Comparison of ENCODE assay signal across 19 cellular contexts in genomic region chr6:145360865-145361264, GRCh38.
DNase-seq lines count a peak whose midpoint lies in the region; ATAC-seq and TF ChIP-seq lines count a peak whose summit lies in the region.
"Had no signal": no experiment of that assay in that cellular context is flagged by ENCODE, and none has a peak within 500 bp of the region (broad histone marks: within the 10 kb centered on the region; RNA-seq: fewer than 3 reads in every experiment).

No MANE protein-coding gene starts in this region.

- H2AK5ac ChIP-seq in mesendoderm (ENCODE audit: low read length), result no peak overlapping the region

- no peak overlapping the region for H3K18ac ChIP-seq in mesendoderm (ENCODE audit: low read length)

- H3K4ac ChIP-seq in mesendoderm (ENCODE audit: low read depth, low read length), result no peak overlapping the region

- H3K9me3 ChIP-seq in RWPE2 (ENCODE audit: severe bottlenecking), result peaks cover 3% of the 10 kb centered on the region
- H3K9me3 ChIP-seq: SK-N-SH had no signal

- no peak overlapping the region for H4K8ac ChIP-seq in mesendoderm (ENCODE audit: low read depth, low read length)

- no peak overlapping the region for H2BK15ac ChIP-seq in mesendoderm (replicated peaks; ENCODE audit: low read depth)

- no peak overlapping the region for H3K27ac ChIP-seq in RWPE2 (ENCODE audit: poor library complexity, severe bottlenecking)
- no peak overlapping the region for H3K27ac ChIP-seq in mesendoderm (ENCODE audit: low read depth, low read length)

- no peaks in the 10 kb centered on the region for H3K79me2 ChIP-seq in mesendoderm (ENCODE audit: control insufficient read depth, insufficient read depth, low read length)

- H4K5ac ChIP-seq in mesendoderm (ENCODE audit: low read length), result no peak overlapping the region

- DNase-seq in NCI-H146 treated with DMSO at 0.1 percent for 48 hours (lab: John Stamatoyannopoulos, UW; ENCODE audit: unreplicated experiment) (peak; percentile 31), NCI-H146 (lab: John Stamatoyannopoulos, UW) (no peak), HS-27A (ENCODE audit: low read depth) (peak; percentile 2), RWPE2 (ENCODE audit: low spot score) (no peak), mesendoderm (peak; percentile 51), dermis blood vessel endothelial cell (no peak), retina (no peak)
- DNase-seq: 8988T; C1 segment of cervical spinal cord; CD8-positive, alpha-beta T cell; GF-D8; H7; KBM-7; NCI-H1092 treated with DMSO at 0.1 percent for 48 hours; NCI-H1436 treated with DMSO at 0.1 percent for 48 hours; NCI-H2081; NCI-H774; SK-N-SH had no signal

- no peaks in the 10 kb centered on the region for H3K4me1 ChIP-seq in RWPE2 (ENCODE audit: insufficient read depth, poor library complexity, severe bottlenecking)
- H3K4me1 ChIP-seq in mesendoderm (ENCODE audit: control insufficient read depth, low read depth, low read length), result no peaks in the 10 kb centered on the region

- H3K23ac ChIP-seq in mesendoderm (ENCODE audit: low read length), result no peak overlapping the region

- ATAC-seq in RWPE2 (ENCODE audit: low read depth), result 0 out of 3 replicates have a peak, but pooled peaks have one; percentile 19
- ATAC-seq in HG02970 (IDR thresholded peaks at IDR 0.05; ENCODE audit: low FRiP score, unreplicated experiment), result no peak
- ATAC-seq: CD8-positive, alpha-beta T cell had no signal

- no peak overlapping the region for H2BK120ac ChIP-seq in mesendoderm (ENCODE audit: low read depth, low read length)

- no peak overlapping the region for H3K4me2 ChIP-seq in mesendoderm (ENCODE audit: low read length)
- H3K4me2 ChIP-seq: SK-N-SH had no signal

- H3K56ac ChIP-seq in mesendoderm (ENCODE audit: low read length), result no peak overlapping the region

- H3K9ac ChIP-seq in mesendoderm (ENCODE audit: low read length), result no peak overlapping the region
- H3K9ac ChIP-seq: SK-N-SH had no signal

- no peak overlapping the region for H2BK5ac ChIP-seq in mesendoderm (ENCODE audit: low read length)

- no peak overlapping the region for H3K4me3 ChIP-seq in RWPE2 (ENCODE audit: severe bottlenecking)
- H3K4me3 ChIP-seq in mesendoderm (ENCODE audit: low read length), result no peak overlapping the region

- no peaks in the 10 kb centered on the region for H3K36me3 ChIP-seq in RWPE2 (ENCODE audit: low read depth)
- no peaks in the 10 kb centered on the region for H3K36me3 ChIP-seq in mesendoderm (ENCODE audit: control insufficient read depth, insufficient read depth, low read length)

- no peak for TF ChIP-seq CTCF in RWPE2 (IDR thresholded peaks at IDR 0.05; ENCODE audit: poor library complexity, severe bottlenecking)

- H3K27me3 ChIP-seq in RWPE2 (ENCODE audit: insufficient read depth, poor library complexity, severe bottlenecking) (no peaks in the 10 kb centered on the region), mesendoderm (ENCODE audit: insufficient read depth, low read length, poor library complexity) (no peaks in the 10 kb centered on the region)

- no CpG with 5 or more reads among the region's 8 CpGs for WGBS in mesendoderm (ENCODE audit: extremely low coverage, insufficient coverage, low lambda C conversion rate)

- H3K79me1 ChIP-seq in mesendoderm (ENCODE audit: low read length), result no peaks in the 10 kb centered on the region

Comparison
In these comparisons a context has a peak if more than half of its experiments do, and no peak if none do; other contexts are left out.
1. DNase-seq: peak in NCI-H146 treated with DMSO at 0.1 percent for 48 hours (single experiment), HS-27A (single experiment) and mesendoderm (single experiment); none in NCI-H146 (single experiment), RWPE2 (single experiment), dermis blood vessel endothelial cell (single experiment) and retina (single experiment).